Comparison of ENCODE assay signal across 8 cellular contexts in the genomic region with DNA sequence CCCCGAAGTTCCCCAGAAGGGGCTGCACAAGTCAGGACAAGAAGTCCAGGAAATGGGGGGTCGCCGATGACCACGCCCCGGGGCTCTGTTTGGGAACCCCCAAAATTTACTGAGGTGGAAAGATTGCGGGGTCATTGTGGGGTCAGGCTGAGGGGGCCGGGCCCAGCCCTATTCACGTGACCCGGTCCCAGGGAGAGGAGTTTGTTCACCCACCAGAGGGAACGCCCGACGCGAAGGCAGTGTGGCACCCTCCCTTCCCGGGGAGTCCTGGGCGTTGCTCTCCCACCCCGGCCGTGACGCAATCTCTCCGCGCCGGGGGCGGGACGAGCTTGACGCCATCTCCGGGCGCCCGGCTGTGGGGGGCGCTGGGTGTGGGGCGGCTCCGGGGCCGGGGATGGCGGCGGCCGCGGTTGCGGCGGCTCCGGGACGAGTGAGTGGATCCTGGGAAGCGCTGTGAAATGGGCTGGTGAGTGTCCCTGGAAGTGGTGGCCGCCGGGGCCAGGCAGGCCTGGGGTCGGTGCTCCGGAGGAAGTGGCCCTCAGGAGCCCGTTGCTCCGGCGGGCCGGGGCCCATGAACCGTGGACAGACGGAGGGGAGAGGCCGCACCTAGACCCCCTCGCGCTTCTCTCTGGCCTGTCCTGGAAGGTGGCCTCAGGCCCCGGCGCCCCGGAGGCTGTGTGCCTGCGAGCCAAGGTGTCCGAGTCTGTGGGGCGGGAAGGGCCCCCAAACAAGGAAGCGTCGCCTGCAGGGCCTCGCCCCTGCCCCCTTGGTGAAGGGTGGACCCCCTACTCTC. TPM values are rescaled to one million over a fixed set of nuclear protein-coding genes. Genes with fewer than 3 reads are reported as not detected.
DNase-seq lines count a peak whose midpoint lies in the region; ATAC-seq and TF ChIP-seq lines count a peak whose summit lies in the region.

A gene with protein sequence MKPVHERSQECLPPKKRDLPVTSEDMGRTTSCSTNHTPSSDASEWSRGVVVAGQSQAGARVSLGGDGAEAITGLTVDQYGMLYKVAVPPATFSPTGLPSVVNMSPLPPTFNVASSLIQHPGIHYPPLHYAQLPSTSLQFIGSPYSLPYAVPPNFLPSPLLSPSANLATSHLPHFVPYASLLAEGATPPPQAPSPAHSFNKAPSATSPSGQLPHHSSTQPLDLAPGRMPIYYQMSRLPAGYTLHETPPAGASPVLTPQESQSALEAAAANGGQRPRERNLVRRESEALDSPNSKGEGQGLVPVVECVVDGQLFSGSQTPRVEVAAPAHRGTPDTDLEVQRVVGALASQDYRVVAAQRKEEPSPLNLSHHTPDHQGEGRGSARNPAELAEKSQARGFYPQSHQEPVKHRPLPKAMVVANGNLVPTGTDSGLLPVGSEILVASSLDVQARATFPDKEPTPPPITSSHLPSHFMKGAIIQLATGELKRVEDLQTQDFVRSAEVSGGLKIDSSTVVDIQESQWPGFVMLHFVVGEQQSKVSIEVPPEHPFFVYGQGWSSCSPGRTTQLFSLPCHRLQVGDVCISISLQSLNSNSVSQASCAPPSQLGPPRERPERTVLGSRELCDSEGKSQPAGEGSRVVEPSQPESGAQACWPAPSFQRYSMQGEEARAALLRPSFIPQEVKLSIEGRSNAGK (plus strand): TSS at position 338 of the 793 bp plus-strand sequence. CDS start 3,765 bp downstream, outside the sequence.

- peak; percentile 82 for TF ChIP-seq POLR2A in right lobe of liver (IDR thresholded peaks at IDR 0.05)

- H3K4me3 ChIP-seq in dorsolateral prefrontal cortex (peak within 1 kb of the TSS; percentile 69 to 100 (median 99)), right lobe of liver (peak within 1 kb of the TSS; percentile 65 to 96 (median 79))

- peaks cover 0 to 13% (median 0%) of the 10 kb centered on the region in 4 donors for H3K4me1 ChIP-seq in right lobe of liver

- peaks cover 0 to 28% (median 8%) of the 10 kb centered on the region in 4 donors for H3K36me3 ChIP-seq in right lobe of liver

- ATAC-seq in GM19328 (IDR thresholded peaks at IDR 0.05; ENCODE audit: unreplicated experiment) (peak; percentile 69), HG03469 (IDR thresholded peaks at IDR 0.05; ENCODE audit: unreplicated experiment) (peak; percentile 57), right lobe of liver (peak; percentile 97 to 98 (median 98))

- no peaks in the 10 kb centered on the region for H3K9me3 ChIP-seq in right lobe of liver

- DNase-seq in C1 segment of cervical spinal cord (lab: John Stamatoyannopoulos, UW) (peak; percentile 17 to 93 (median 78)), NCI-H748 treated with DMSO at 0.1 percent for 48 hours (lab: John Stamatoyannopoulos, UW) (peak; percentile 39), dorsolateral prefrontal cortex (peak; percentile 73 to 97 (median 86)), right lobe of liver (peak; percentile 92 to 94 (median 94))
- DNase-seq in activated CD4-positive, alpha-beta T cell treated with anti-CD3 and anti-CD28 coated beads, Interleukin-2, amount 50 U/mL, for 48 hours = peak; percentile 91 to 93
- DNase-seq in stimulated activated CD4-positive, alpha-beta T cell treated with anti-CD3 and anti-CD28 coated beads, Interleukin-4, amount 100 ng/mL, for 24 hours = peak; percentile 90

- intact Hi-C loops in dorsolateral prefrontal cortex (cut with DNase I) (loop anchor here (1.0 to 5.0 kb wide), 4 partner anchors 36 to 51 kb away; a partner anchor contains a TSS), right lobe of liver (cut with DNase I) (no loop called here)

- 0% methylated on average over 5 of the region's 62 CpGs for WGBS in right lobe of liver (ENCODE audit: insufficient coverage, low coverage, low lambda C conversion rate, missing lambda C conversion rate)

- H3K27ac ChIP-seq in dorsolateral prefrontal cortex (peak within 1 kb of the TSS; percentile 14 to 96 (median 85)), right lobe of liver (peak within 1 kb of the TSS; percentile 81 to 90 (median 85))

- TF ChIP-seq CTCF in dorsolateral prefrontal cortex (IDR thresholded peaks at IDR 0.05 in 54 of 56, conservative IDR thresholded peaks at IDR 0.05 in 2 of 56; ENCODE audit: low read depth in 1 of 56, partially characterized antibody in 56 of 56) (peak in 36 of 56 donors; percentile 14 to 56 (median 31)), right lobe of liver (IDR thresholded peaks at IDR 0.05) (peak in 1 of 4 donors; percentile 9)

- H3K27me3 ChIP-seq in dorsolateral prefrontal cortex (no peaks in the 10 kb centered on the region), right lobe of liver (no peaks in the 10 kb centered on the region)

RNA-seq across cellular contexts. Expression of the gene that starts here (rescaled TPM):
- 10 to 100 TPM; 20.3 to 34.3 (median 26.3) TPM for total RNA-seq in dorsolateral prefrontal cortex
- 10 to 100 TPM in 3 of 6 experiments, 1 to 10 TPM in 3; 9.2 to 11.9 (median 10.3) TPM for total RNA-seq in right lobe of liver

Comparison
In these comparisons a context has a peak if more than half of its experiments do, and no peak if none do; other contexts are left out.
1. Peak in every context shown above with its lines: DNase-seq, ATAC-seq, H3K4me3 ChIP-seq and H3K27ac ChIP-seq.
2. DNase-seq: peak in every context shown above with its lines; median percentile 94 in right lobe of liver; 92 in activated CD4-positive, alpha-beta T cell treated with anti-CD3 and anti-CD28 coated beads, Interleukin-2, amount 50 U/mL, for 48 hours; 90 in stimulated activated CD4-positive, alpha-beta T cell treated with anti-CD3 and anti-CD28 coated beads, Interleukin-4, amount 100 ng/mL, for 24 hours; 86 in dorsolateral prefrontal cortex; 78 in C1 segment of cervical spinal cord; 39 in NCI-H748 treated with DMSO at 0.1 percent for 48 hours.
3. intact Hi-C loops: an anchor here in dorsolateral prefrontal cortex (1.0 to 5.0 kb wide); none called in right lobe of liver.